1 cellular context compared by ENCODE assay signal in the genomic region with DNA sequence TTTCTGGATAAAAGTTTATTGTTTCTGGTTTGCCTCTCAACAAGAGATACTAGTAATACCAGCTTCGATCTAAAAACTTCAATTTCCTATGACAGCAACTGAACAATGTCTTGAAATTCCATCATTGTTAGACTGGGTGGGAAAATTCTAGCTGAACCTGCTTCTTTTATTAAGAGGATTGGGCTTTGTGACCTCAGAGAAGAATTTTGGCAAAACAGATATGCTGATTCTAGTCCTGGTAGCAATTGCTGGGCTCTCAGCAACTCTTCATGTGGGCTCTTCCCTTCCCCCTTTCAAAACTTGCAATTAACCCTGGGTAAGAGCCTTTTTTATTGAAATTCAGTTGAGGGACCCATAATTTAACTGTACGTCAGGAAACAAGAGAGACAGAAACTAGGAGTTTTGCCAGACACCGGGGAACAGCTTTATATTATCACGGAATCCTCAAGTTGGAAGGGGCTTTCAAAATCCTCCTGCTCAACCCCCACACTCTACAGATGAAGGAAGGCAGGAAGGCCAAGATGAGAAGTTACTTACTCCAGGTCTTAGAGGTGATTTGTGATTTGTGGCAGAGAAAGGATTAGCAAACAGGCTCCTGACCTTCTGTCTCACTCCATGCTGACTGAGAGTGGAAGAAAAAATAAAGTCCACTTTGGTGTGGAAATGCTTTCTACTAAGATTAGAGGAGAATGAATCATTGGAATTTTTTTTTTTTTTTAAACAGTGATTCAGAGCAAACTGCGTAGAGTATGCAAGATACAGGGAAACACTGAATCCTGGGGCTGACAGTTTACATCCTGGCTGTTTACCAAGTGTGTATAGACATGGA.
TF ChIP-seq lines count a peak whose summit lies in the region.

No MANE protein-coding gene starts in this region.

TF ChIP-seq in A549, 52 proteins besides CTCF, POLR2A, EP300 and RAD21 (continued from another document):
- no peak for TF ChIP-seq PHF8 (IDR thresholded peaks at IDR 0.05; ENCODE audit: borderline replicate concordance, low read depth)
- TF ChIP-seq, protein P1, sequence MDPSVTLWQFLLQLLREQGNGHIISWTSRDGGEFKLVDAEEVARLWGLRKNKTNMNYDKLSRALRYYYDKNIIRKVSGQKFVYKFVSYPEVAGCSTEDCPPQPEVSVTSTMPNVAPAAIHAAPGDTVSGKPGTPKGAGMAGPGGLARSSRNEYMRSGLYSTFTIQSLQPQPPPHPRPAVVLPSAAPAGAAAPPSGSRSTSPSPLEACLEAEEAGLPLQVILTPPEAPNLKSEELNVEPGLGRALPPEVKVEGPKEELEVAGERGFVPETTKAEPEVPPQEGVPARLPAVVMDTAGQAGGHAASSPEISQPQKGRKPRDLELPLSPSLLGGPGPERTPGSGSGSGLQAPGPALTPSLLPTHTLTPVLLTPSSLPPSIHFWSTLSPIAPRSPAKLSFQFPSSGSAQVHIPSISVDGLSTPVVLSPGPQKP (IDR thresholded peaks at IDR 0.05; ENCODE audit: low read depth, low read length): no peak
- TF ChIP-seq RCOR1 (IDR thresholded peaks at IDR 0.05; ENCODE audit: low read depth, low read length): no peak
- TF ChIP-seq ZNF302 (CRISPR knock-in tag; IDR thresholded peaks at IDR 0.05): no peak
- TF ChIP-seq, protein P2, sequence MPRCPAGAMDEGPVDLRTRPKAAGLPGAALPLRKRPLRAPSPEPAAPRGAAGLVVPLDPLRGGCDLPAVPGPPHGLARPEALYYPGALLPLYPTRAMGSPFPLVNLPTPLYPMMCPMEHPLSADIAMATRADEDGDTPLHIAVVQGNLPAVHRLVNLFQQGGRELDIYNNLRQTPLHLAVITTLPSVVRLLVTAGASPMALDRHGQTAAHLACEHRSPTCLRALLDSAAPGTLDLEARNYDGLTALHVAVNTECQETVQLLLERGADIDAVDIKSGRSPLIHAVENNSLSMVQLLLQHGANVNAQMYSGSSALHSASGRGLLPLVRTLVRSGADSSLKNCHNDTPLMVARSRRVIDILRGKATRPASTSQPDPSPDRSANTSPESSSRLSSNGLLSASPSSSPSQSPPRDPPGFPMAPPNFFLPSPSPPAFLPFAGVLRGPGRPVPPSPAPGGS (IDR thresholded peaks at IDR 0.05): peak; percentile 95; the same call in 2 of the 3 replicates
- no peak for TF ChIP-seq HEYL (CRISPR knock-in tag; IDR thresholded peaks at IDR 0.05)
- peak; percentile 94 to 96 for TF ChIP-seq JUN (IDR thresholded peaks at IDR 0.05)
- peak; percentile 78 to 91 for TF ChIP-seq CEBPB (IDR thresholded peaks at IDR 0.05)
- 0 out of 2 replicates have a peak, but pooled peaks have one; percentile 24 for TF ChIP-seq TP53 (CRISPR knock-in tag; IDR thresholded peaks at IDR 0.05)
- TF ChIP-seq GATA3 (IDR thresholded peaks at IDR 0.05; ENCODE audit: borderline replicate concordance): peak; percentile 94
TF ChIP-seq in A549: peak in this region for 13.
